ENCODE assay signal across 1 cellular context in genomic region chr9:135100241-135101067, GRCh38.
TF ChIP-seq lines count a peak whose summit lies in the region.

No MANE protein-coding gene starts in this region.

TF ChIP-seq in neural cell, 6 proteins besides CTCF, POLR2A, EP300 and RAD21 (continued from another document):
- TF ChIP-seq MXI1 (conservative IDR thresholded peaks at IDR 0.05; ENCODE audit: poor library complexity, severe bottlenecking) (no peak), REST (IDR thresholded peaks at IDR 0.05; ENCODE audit: borderline replicate concordance) (no peak), SMC3 (conservative IDR thresholded peaks at IDR 0.05; ENCODE audit: poor library complexity) (no peak), TAF1 (IDR thresholded peaks at IDR 0.05; ENCODE audit: low read depth) (no peak), POLR2AphosphoS5 (IDR thresholded peaks at IDR 0.05) (no peak)
